ENCODE assay signal across 15 cellular contexts in the genomic region with DNA sequence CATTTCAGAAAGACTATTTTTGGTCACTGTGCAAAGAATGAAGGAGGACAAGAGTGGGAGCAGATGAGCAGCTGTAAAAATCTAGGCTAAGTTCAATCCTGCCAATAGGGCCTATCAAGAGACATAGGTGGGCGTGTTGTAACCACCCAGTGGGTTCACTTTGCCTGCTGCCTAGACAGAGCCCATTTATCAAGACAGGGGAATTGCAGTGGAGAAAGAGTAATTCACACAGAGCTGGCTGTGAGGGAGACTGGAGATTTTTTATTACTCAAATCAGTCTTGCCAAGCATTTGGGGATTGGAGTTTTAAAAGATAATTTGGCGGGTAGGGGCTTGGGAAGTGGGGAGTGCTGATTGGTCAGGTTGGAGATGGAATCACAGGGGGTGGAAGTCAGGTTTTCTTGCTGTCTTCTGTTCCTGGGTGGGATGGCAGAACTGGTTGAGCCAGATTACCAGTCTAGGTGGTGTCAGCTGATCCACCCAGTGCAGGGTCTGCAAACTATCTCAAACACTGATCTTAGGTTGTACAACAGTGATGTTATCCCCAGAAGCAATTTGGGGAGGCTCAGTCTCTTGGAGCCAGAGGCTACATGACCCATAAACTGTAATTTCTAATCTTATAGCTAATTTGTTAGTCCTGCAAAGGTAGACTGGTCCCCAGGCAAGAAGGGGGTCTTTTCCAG. TPM values are rescaled to one million over a fixed set of nuclear protein-coding genes. Genes with fewer than 3 reads are reported as not detected.
"Had no signal": no experiment of that assay in that cellular context is flagged by ENCODE, and none has a peak within 500 bp of the region (broad histone marks: within the 10 kb centered on the region; RNA-seq: fewer than 3 reads in every experiment).

No MANE protein-coding gene starts in this region.

- H3K27ac ChIP-seq: ovary, spleen had no signal

- H3K9me3 ChIP-seq: ovary, spleen had no signal

- H3K36me3 ChIP-seq: ovary, spleen had no signal

- H3K27me3 ChIP-seq: foreskin keratinocyte, ovary, spleen had no signal

- ATAC-seq: activated CD8-positive, alpha-beta T cell treated with anti-CD3 and anti-CD28 coated beads, Interleukin-2, amount 10 ng/mL, durations not matched to agents 7 days and 5 days; activated T-cell treated with anti-CD3 and anti-CD28 coated beads, Interleukin-2, amount 50 U/mL, for 72 hours; sciatic nerve; WTC11 had no signal

- DNase-seq: activated CD4-positive, alpha-beta T cell treated with anti-CD3 and anti-CD28 coated beads for 48 hours; activated CD8-positive, alpha-beta memory T cell treated with anti-CD3 and anti-CD28 coated beads, Interleukin-2, amount 50 U/mL, for 48 hours; activated CD8-positive, alpha-beta T cell treated with anti-CD3 and anti-CD28 coated beads, Interleukin-2, amount 10 ng/mL, durations not matched to agents 7 days and 5 days; activated gamma-delta T cell; activated T-cell treated with anti-CD3 and anti-CD28 coated beads, Interleukin-2, amount 50 U/mL, for 72 hours; effector CD4-positive, alpha-beta T cell; glutamatergic neuron; ovary; spleen had no signal

- FAIRE-seq: colon had no signal

- H3K4me3 ChIP-seq: ovary, spleen had no signal

RNA-seq across cellular contexts. Expression of a gene that starts 5.1 kb away (rescaled TPM):
- total RNA-seq: activated CD8-positive, alpha-beta T cell treated with anti-CD3 and anti-CD28 coated beads, Interleukin-2, amount 10 ng/mL, durations not matched to agents 7 days and 5 days; activated naive CD4-positive, alpha-beta T cell treated with anti-CD3 and anti-CD28 coated beads, Interleukin-2, amount 50 U/mL, for 72 hours; activated T-cell treated with anti-CD3 and anti-CD28 coated beads, Interleukin-2, amount 50 U/mL, for 72 hours; foreskin keratinocyte; WTC11 had no signal
- polyA plus RNA-seq: foreskin keratinocyte, neural cell had no signal
